ENCODE assay signal across 1 cellular context in the genomic region with DNA sequence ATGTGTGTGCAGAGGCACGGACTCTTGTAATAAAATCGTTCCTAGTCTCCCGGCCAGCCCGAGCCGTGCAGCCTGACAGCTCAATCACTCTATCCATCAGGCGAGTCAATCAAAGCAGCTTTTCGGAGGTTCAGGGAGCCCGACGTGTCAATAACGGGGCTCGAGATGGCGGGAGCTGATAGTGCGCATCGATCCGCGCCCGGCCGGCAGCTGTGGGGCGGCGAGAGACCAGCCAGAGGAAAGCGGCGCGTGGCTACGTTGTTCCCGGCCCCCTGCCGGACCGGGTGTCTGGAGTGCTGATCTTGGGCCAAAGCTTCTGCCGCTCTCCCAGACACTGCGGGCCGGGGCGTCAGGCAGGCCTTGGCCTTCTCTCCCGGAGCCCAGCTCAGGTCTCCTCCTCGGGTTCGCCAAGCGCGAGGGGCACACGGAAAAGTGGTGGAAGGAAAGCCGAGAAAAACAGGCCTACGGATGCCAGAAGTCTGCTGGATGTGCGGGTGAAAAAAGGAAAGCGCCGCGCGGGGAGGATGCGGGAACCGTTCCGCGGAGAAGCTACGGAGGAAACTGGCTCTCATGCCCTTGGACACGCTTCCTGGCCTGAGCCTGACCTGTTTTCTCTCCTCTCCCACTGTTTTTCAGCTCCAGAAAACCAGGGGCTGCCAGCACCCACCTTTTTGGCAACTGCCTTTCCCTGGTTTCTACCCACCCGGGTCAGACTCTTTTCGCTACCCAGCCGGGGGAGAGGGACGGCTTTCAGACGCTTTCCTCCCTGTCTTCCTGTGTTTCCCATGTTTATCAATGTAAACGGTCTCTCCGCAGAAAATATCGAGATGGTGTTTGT.
TF ChIP-seq lines count a peak whose summit lies in the region.

No MANE protein-coding gene starts in this region.

TF ChIP-seq in WTC11, 78 proteins besides CTCF, POLR2A, EP300 and RAD21 (continued from another document):
- TF ChIP-seq, protein P1, sequence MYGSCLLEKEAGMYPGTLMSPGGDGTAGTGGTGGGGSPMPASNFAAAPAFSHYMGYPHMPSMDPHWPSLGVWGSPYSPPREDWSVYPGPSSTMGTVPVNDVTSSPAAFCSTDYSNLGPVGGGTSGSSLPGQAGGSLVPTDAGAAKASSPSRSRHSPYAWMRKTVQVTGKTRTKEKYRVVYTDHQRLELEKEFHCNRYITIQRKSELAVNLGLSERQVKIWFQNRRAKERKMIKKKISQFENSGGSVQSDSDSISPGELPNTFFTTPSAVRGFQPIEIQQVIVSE (CRISPR knock-in tag; IDR thresholded peaks at IDR 0.05; ENCODE audit: borderline replicate concordance): no peak
- TF ChIP-seq NFYB (CRISPR knock-in tag; conservative IDR thresholded peaks at IDR 0.05; ENCODE audit: low read depth): no peak
- TF ChIP-seq ZNF138 (CRISPR knock-in tag; conservative IDR thresholded peaks at IDR 0.05): no peak
- no peak for TF ChIP-seq ZNF396 (CRISPR knock-in tag; IDR thresholded peaks at IDR 0.05; ENCODE audit: borderline replicate concordance)
- TF ChIP-seq ZNF416 (CRISPR knock-in tag; IDR thresholded peaks at IDR 0.05): no peak
- no peak for TF ChIP-seq ZSCAN18 (CRISPR knock-in tag; IDR thresholded peaks at IDR 0.05)
- TF ChIP-seq HMGXB4 (CRISPR knock-in tag; IDR thresholded peaks at IDR 0.05): no peak
- no peak for TF ChIP-seq JAZF1 (CRISPR knock-in tag; IDR thresholded peaks at IDR 0.05)
- TF ChIP-seq GABPB1 (CRISPR knock-in tag; IDR thresholded peaks at IDR 0.05): no peak
